24 cellular contexts compared by ENCODE assay signal in genomic region chr10:639001-639750, GRCh38.
"Had no signal": no experiment of that assay in that cellular context is flagged by ENCODE, and none has a peak within 500 bp of the region (broad histone marks: within the 10 kb centered on the region; RNA-seq: fewer than 3 reads in every experiment).

No MANE protein-coding gene starts in this region.

- H3K4me1 ChIP-seq: left lung had no signal

- H3K27me3 ChIP-seq: tibial artery had no signal

- H3K4me2 ChIP-seq: smooth muscle cell had no signal

- ATAC-seq: activated CD4-positive, alpha-beta T cell treated with anti-CD3 and anti-CD28 coated beads for 36 hours; activated T-cell treated with anti-CD3 and anti-CD28 coated beads, Interleukin-2, amount 50 U/mL, for 4 hours; left lung; sciatic nerve; stimulated activated naive B cell treated with anti-CD40 and anti-IgM and Interleukin-4, amounts not matched to agents 10 μg/mL and 1 μg/mL and 100 μg/mL, for 72 hours had no signal

- H3K27ac Mint-ChIP-seq: activated CD4-positive, alpha-beta T cell treated with anti-CD3 and anti-CD28 coated beads for 36 hours; activated naive CD4-positive, alpha-beta T cell treated with anti-CD3 and anti-CD28 coated beads for 36 hours; activated T-helper 2 cell treated with anti-CD3 and anti-CD28 coated beads, Interferon-gamma antibody, Interleukin-2, Interleukin-4, amounts not matched to agents 10 μg/mL and 5 μg/mL and 100 μg/mL, durations not matched to agents 14 hours and 24 hours and 36 hours; memory B cell; nephron; stimulated activated naive B cell treated with anti-CD40 and anti-IgM and Interleukin-4, amounts not matched to agents 10 μg/mL and 1 μg/mL and 100 μg/mL, for 72 hours; T-helper 1 cell treated with Interleukin-12 subunit alpha and Interleukin-12 subunit beta and Interleukin-4 antibody, amounts not matched to agents 30 μg/mL and 1 μg/mL, for 36 hours had no signal

- H3K9me3 Mint-ChIP-seq: activated B cell treated with CpG ODN at 0.5 μM for 24 hours; activated naive CD4-positive, alpha-beta T cell treated with anti-CD3 and anti-CD28 coated beads for 36 hours; activated T-cell treated with anti-CD3 and anti-CD28 coated beads, Interleukin-2, amount 50 U/mL, for 4 hours; activated T-helper 2 cell treated with anti-CD3 and anti-CD28 coated beads, Interferon-gamma antibody, Interleukin-2, Interleukin-4, amounts not matched to agents 10 μg/mL and 5 μg/mL and 100 μg/mL, durations not matched to agents 14 hours and 24 hours and 36 hours; memory B cell; nephron; T-helper 1 cell treated with Interleukin-12 subunit alpha and Interleukin-12 subunit beta and Interleukin-4 antibody, amounts not matched to agents 30 μg/mL and 1 μg/mL, for 36 hours had no signal

- DNase-seq: activated B cell treated with CpG ODN at 0.5 μM for 24 hours; activated CD4-positive, alpha-beta T cell treated with anti-CD3 and anti-CD28 coated beads for 36 hours; activated CD4-positive, alpha-beta T cell treated with anti-CD3 and anti-CD28 coated beads, Interleukin-2, amount 50 U/mL, for 48 hours; activated CD8-positive, alpha-beta memory T cell treated with anti-CD3 and anti-CD28 coated beads, Interleukin-2, amount 50 U/mL, for 48 hours; activated naive CD4-positive, alpha-beta T cell treated with anti-CD3 and anti-CD28 coated beads for 36 hours; activated T-cell treated with anti-CD3 and anti-CD28 coated beads, Interleukin-2, amount 50 U/mL, for 4 hours; effector CD8-positive, alpha-beta T cell; erythroblast; foreskin fibroblast; heart right ventricle; kidney; left lung; stimulated activated CD4-positive, alpha-beta T cell treated with anti-CD3 and anti-CD28 coated beads, Interleukin-2, amount 100 ng/mL, for 48 hours; stimulated activated CD8-positive, alpha-beta memory T cell treated with anti-CD3 and anti-CD28 coated beads, Interleukin-4, amount 100 ng/mL, for 48 hours; stimulated activated naive B cell treated with anti-CD40 and anti-IgM and Interleukin-4, amounts not matched to agents 10 μg/mL and 1 μg/mL and 100 μg/mL, for 72 hours; T1000 had no signal

- H3K27ac ChIP-seq: heart right ventricle, left lung, parathyroid adenoma, tibial artery had no signal

- H3K4me3 Mint-ChIP-seq: activated B cell treated with CpG ODN at 0.5 μM for 24 hours; activated CD4-positive, alpha-beta T cell treated with anti-CD3 and anti-CD28 coated beads for 36 hours; activated naive CD4-positive, alpha-beta T cell treated with anti-CD3 and anti-CD28 coated beads for 36 hours; activated T-cell treated with anti-CD3 and anti-CD28 coated beads, Interleukin-2, amount 50 U/mL, for 4 hours; memory B cell; nephron; stimulated activated naive B cell treated with anti-CD40 and anti-IgM and Interleukin-4, amounts not matched to agents 10 μg/mL and 1 μg/mL and 100 μg/mL, for 72 hours; T-helper 1 cell treated with Interleukin-12 subunit alpha and Interleukin-12 subunit beta and Interleukin-4 antibody, amounts not matched to agents 30 μg/mL and 1 μg/mL, for 36 hours had no signal

- H3K4me1 Mint-ChIP-seq: activated B cell treated with CpG ODN at 0.5 μM for 24 hours; activated CD4-positive, alpha-beta T cell treated with anti-CD3 and anti-CD28 coated beads for 36 hours; memory B cell; stimulated activated naive B cell treated with anti-CD40 and anti-IgM and Interleukin-4, amounts not matched to agents 10 μg/mL and 1 μg/mL and 100 μg/mL, for 72 hours had no signal

- H3K9ac ChIP-seq: parathyroid adenoma had no signal

- H3K36me3 Mint-ChIP-seq: memory B cell; stimulated activated naive B cell treated with anti-CD40 and anti-IgM and Interleukin-4, amounts not matched to agents 10 μg/mL and 1 μg/mL and 100 μg/mL, for 72 hours had no signal

- FAIRE-seq: kidney had no signal

- H2AFZ ChIP-seq: parathyroid adenoma had no signal

- H3K4me3 ChIP-seq: heart right ventricle, left lung, smooth muscle cell, tibial artery had no signal

- H3K36me3 ChIP-seq: left lung, tibial artery had no signal
